In the genomic region with DNA sequence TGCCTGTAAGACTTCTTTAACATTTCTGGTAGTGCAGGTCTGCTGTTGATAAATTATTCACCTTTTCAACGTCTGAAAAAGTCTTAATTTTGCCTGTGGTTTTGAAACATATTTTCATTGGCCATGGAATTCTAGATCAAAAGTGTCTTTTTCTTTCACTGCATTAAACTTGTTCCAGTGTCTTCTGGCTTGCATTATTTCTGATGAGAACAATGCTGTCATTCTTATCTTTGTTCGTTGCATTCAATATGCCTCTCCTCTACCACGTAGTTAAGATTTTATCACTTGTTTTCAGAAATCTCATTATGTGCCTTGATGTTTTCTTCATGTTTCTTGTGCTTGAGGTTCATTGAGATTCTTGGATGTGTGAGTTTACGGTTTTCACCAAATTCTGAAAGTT, we compare ENCODE assay signal across 9 cellular contexts. TPM values are rescaled to one million over a fixed set of nuclear protein-coding genes. Genes with fewer than 3 reads are reported as not detected.
"Had no signal": no experiment of that assay in that cellular context is flagged by ENCODE, and none has a peak within 500 bp of the region (broad histone marks: within the 10 kb centered on the region; RNA-seq: fewer than 3 reads in every experiment).

No MANE protein-coding gene starts in this region.

- ATAC-seq: K562 had no signal

- H3K27ac ChIP-seq: HL-60 had no signal

- DNase-seq: IMR-90, KBM-7, KG1 had no signal

- FAIRE-seq: HTR-8/SVneo, K562 had no signal

- H3K27ac Mint-ChIP-seq: IgD-negative memory B cell had no signal

- H3K36me3 Mint-ChIP-seq: IgD-negative memory B cell had no signal

- H3K4me3 ChIP-seq: K562 had no signal

- H3K4me3 Mint-ChIP-seq: IgD-negative memory B cell had no signal

RNA-seq across cellular contexts. Expression of gene KIF26A, which starts 13.4 kb away (rescaled TPM):
- total RNA-seq: HT-29, IMR-90 had no signal
- polyA plus RNA-seq: IgD-negative memory B cell, IMR-90, K562 had no signal

RNA-seq across cellular contexts. Expression of gene ASPG, which starts 39.5 kb away (rescaled TPM):
- total RNA-seq: HT-29, HT1080, IMR-90 had no signal
- polyA plus RNA-seq: IgD-negative memory B cell, IMR-90, K562 had no signal
